ENCODE assay signal across 16 cellular contexts in the genomic region with DNA sequence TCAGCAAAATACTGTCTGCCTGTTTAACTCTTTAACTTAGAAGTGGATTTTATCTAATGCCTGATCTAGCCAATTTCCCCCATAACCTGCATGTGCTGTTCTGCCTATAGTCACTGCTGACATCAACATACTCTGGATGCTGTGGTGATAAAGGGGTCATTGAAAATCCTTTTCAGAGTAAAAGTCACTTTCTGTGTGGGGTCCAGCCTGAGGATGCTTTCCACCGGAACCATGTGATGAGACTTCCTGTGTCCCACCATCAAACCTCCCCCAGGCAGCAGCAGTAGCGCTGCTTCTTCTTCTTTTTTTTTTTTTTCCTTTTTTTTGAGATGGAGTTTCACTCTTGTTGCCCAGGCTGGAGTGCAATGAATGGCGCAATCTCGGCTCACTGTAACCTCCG.
"Had no signal": no experiment of that assay in that cellular context is flagged by ENCODE, and none has a peak within 500 bp of the region (broad histone marks: within the 10 kb centered on the region; RNA-seq: fewer than 3 reads in every experiment).

No MANE protein-coding gene starts in this region.

- H3K9me3 Mint-ChIP-seq: activated naive CD4-positive, alpha-beta T cell treated with anti-CD3 and anti-CD28 coated beads, Interleukin-2, amount 50 U/mL, for 24 hours; central memory CD8-positive, alpha-beta T cell; dendritic cell treated with granulocyte-macrophage colony-stimulating factor and Interleukin-4, amounts not matched to agents 40 ng/mL and 50 ng/mL, for 4 days; stimulated activated naive CD8-positive, alpha-beta T cell treated with anti-CD3 and anti-CD28 coated beads, Interleukin-15, amount 100 ng/mL, for 72 hours had no signal

- H3K27ac Mint-ChIP-seq: activated naive CD4-positive, alpha-beta T cell treated with anti-CD3 and anti-CD28 coated beads, Interleukin-2, amount 50 U/mL, for 24 hours; dendritic cell treated with granulocyte-macrophage colony-stimulating factor and Interleukin-4, amounts not matched to agents 40 ng/mL and 50 ng/mL, for 4 days; stimulated activated naive CD8-positive, alpha-beta T cell treated with anti-CD3 and anti-CD28 coated beads, Interleukin-15, amount 100 ng/mL, for 72 hours had no signal

- H3K36me3 Mint-ChIP-seq: activated naive CD4-positive, alpha-beta T cell treated with anti-CD3 and anti-CD28 coated beads, Interleukin-2, amount 50 U/mL, for 24 hours; brain; naive thymus-derived CD4-positive, alpha-beta T cell had no signal

- H3K79me2 ChIP-seq: hepatocyte had no signal

- H3K4me3 ChIP-seq: hepatocyte, lower lobe of right lung, testis had no signal

- H3K4me2 ChIP-seq: hepatocyte had no signal

- H3K36me3 ChIP-seq: lower lobe of right lung had no signal

- H3K27ac ChIP-seq: hepatocyte, lower lobe of right lung, testis had no signal

- H2AFZ ChIP-seq: hepatocyte had no signal

- H3K27me3 Mint-ChIP-seq: activated naive CD4-positive, alpha-beta T cell treated with anti-CD3 and anti-CD28 coated beads, Interleukin-2, amount 50 U/mL, for 24 hours; dendritic cell treated with granulocyte-macrophage colony-stimulating factor and Interleukin-4, amounts not matched to agents 40 ng/mL and 50 ng/mL, for 4 days; stimulated activated naive CD8-positive, alpha-beta T cell treated with anti-CD3 and anti-CD28 coated beads, Interleukin-15, amount 100 ng/mL, for 72 hours had no signal

- H3K27me3 ChIP-seq: hepatocyte, testis had no signal

- H3K4me1 Mint-ChIP-seq: activated naive CD4-positive, alpha-beta T cell treated with anti-CD3 and anti-CD28 coated beads, Interleukin-2, amount 50 U/mL, for 24 hours; central memory CD8-positive, alpha-beta T cell had no signal

- ATAC-seq: lower lobe of right lung; naive thymus-derived CD4-positive, alpha-beta T cell; stimulated activated naive CD8-positive, alpha-beta T cell treated with anti-CD3 and anti-CD28 coated beads, Interleukin-15, amount 100 ng/mL, for 72 hours had no signal

- H3K9me3 ChIP-seq: lower lobe of right lung, testis had no signal

- DNase-seq: activated CD4-positive, alpha-beta T cell treated with anti-CD3 and anti-CD28 coated beads, Interleukin-2, amount 50 U/mL, for 1 hour; activated CD4-positive, CD25-positive, alpha-beta regulatory T cell; activated T-cell treated with anti-CD3 and anti-CD28 coated beads, Interleukin-2, amount 50 U/mL, for 1 hour; amygdala; lower lobe of right lung; naive thymus-derived CD4-positive, alpha-beta T cell; posterior cingulate gyrus; stimulated activated CD4-positive, alpha-beta T cell treated with anti-CD3 and anti-CD28 coated beads, Interleukin-15, amount 100 ng/mL, for 24 hours; stimulated activated CD4-positive, alpha-beta T cell treated with anti-CD3 and anti-CD28 coated beads, Interleukin-4, amount 100 ng/mL, for 4 hours; stimulated activated naive CD8-positive, alpha-beta T cell treated with anti-CD3 and anti-CD28 coated beads, Interleukin-15, amount 100 ng/mL, for 72 hours; testis had no signal

- H3K4me3 Mint-ChIP-seq: activated naive CD4-positive, alpha-beta T cell treated with anti-CD3 and anti-CD28 coated beads, Interleukin-2, amount 50 U/mL, for 24 hours; brain; central memory CD8-positive, alpha-beta T cell; dendritic cell treated with granulocyte-macrophage colony-stimulating factor and Interleukin-4, amounts not matched to agents 40 ng/mL and 50 ng/mL, for 4 days; naive thymus-derived CD4-positive, alpha-beta T cell; stimulated activated naive CD8-positive, alpha-beta T cell treated with anti-CD3 and anti-CD28 coated beads, Interleukin-15, amount 100 ng/mL, for 72 hours had no signal

- H3K4me1 ChIP-seq: lower lobe of right lung, testis had no signal
